Comparison of ENCODE assay signal across 20 cellular contexts in genomic region chr12:40101747-40102146, GRCh38. TPM values are rescaled to one million over a fixed set of nuclear protein-coding genes. Genes with fewer than 3 reads are reported as not detected.
DNase-seq lines count a peak whose midpoint lies in the region; ATAC-seq, FAIRE-seq and TF ChIP-seq lines count a peak whose summit lies in the region.
"Had no signal": no experiment of that assay in that cellular context is flagged by ENCODE, and none has a peak within 500 bp of the region (broad histone marks: within the 10 kb centered on the region; RNA-seq: fewer than 3 reads in every experiment).

No MANE protein-coding gene starts in this region.

- TF ChIP-seq EP300 in HepG2 (IDR thresholded peaks at IDR 0.05; ENCODE audit: low read depth in 2 of 2, low read length in 2 of 2) (no peak), HepG2 (CRISPR knock-in tag; IDR thresholded peaks at IDR 0.05; ENCODE audit: borderline replicate concordance) (no peak), K562 (IDR thresholded peaks at IDR 0.05; ENCODE audit: low read length) (no peak)

- H3K79me2 ChIP-seq in HepG2 (ENCODE audit: insufficient read depth, low read length) = peaks cover 5% of the 10 kb centered on the region
- H3K79me2 ChIP-seq in K562 (ENCODE audit: control insufficient read depth, insufficient read depth, low read length) = peaks cover 88% of the 10 kb centered on the region

- TF ChIP-seq CTCF in HepG2 (CRISPR knock-in tag; IDR thresholded peaks at IDR 0.05) = no peak
- TF ChIP-seq CTCF in right lobe of liver (IDR thresholded peaks at IDR 0.05) = no peak
- TF ChIP-seq CTCF in K562 (IDR thresholded peaks at IDR 0.05 in 2 of 3, conservative IDR thresholded peaks at IDR 0.05 in 1 of 3; ENCODE audit: insufficient read depth in 2 of 3, low read depth in 1 of 3, low read length in 3 of 3) = no peak

- ATAC-seq in HepG2 = no peak
- no peak for ATAC-seq in right lobe of liver
- ATAC-seq in K562 = no peak
- ATAC-seq: A549; CD8-positive, alpha-beta T cell had no signal

- CTCF ChIA-PET in HepG2 (lab: Yijun Ruan, JAX; ENCODE audit: low intra/inter-chr PET ratio, low total read pairs) = no interaction called here
- CTCF ChIA-PET in K562 (lab: Yijun Ruan, JAX; ENCODE audit: low intra/inter-chr PET ratio) = no interaction called here

- H3K9me3 ChIP-seq in HepG2 (ENCODE audit: low read length) = no peaks in the 10 kb centered on the region
- no peaks in the 10 kb centered on the region for H3K9me3 ChIP-seq in right lobe of liver
- no peaks in the 10 kb centered on the region; the same call in 1 of the 2 replicates for H3K9me3 ChIP-seq in K562 (replicated peaks; ENCODE audit: control insufficient read depth, insufficient read depth, low read depth, low read length)
- H3K9me3 ChIP-seq: A549; BLaER1 treated with 17β-estradiol and CSF1 and Interleukin-3, amounts not matched to agents 10 nM and 100 nM; Caco-2 had no signal

- DNase-seq in HepG2 (ENCODE audit: low spot score) (no peak), right lobe of liver (no peak), K562 (ENCODE audit: extremely low read depth in 1 of 4, low spot score in 3 of 4) (no peak), posterior vena cava (ENCODE audit: low spot score) (no peak), substantia nigra (lab: John Stamatoyannopoulos, UW) (no peak)
- DNase-seq: AML-193; Caco-2; Calu3; CD4-positive, alpha-beta T cell; CD8-positive, alpha-beta T cell; DMS79 treated with DMSO at 0.1 percent for 48 hours; GF-D8 had no signal

- H4K20me1 ChIP-seq in HepG2 (ENCODE audit: insufficient read depth, low read length) = no peaks in the 10 kb centered on the region
- H4K20me1 ChIP-seq in K562 (replicated peaks; ENCODE audit: control insufficient read depth, insufficient read depth, low read length) = peaks cover 3% of the 10 kb centered on the region; the same call in 1 of the 2 replicates

- 96% methylated on average over 1 of the region's 1 CpG for WGBS in HepG2 (ENCODE audit: low lambda C conversion rate)
- WGBS in right lobe of liver (ENCODE audit: insufficient coverage, low coverage, low lambda C conversion rate, missing lambda C conversion rate) = 94% methylated on average over 1 of the region's 1 CpG
- WGBS in K562 (ENCODE audit: insufficient coverage, low coverage, missing lambda C conversion rate) = 67% methylated on average over 1 of the region's 1 CpG

- H3K27ac ChIP-seq in HepG2 (ENCODE audit: extremely low read length, insufficient read depth, low read length) = no peak overlapping the region
- H3K27ac ChIP-seq in right lobe of liver = no peak overlapping the region
- H3K27ac ChIP-seq in K562 (ENCODE audit: extremely low read depth, low read depth, low read length) = no peak overlapping the region
- no peak overlapping the region for H3K27ac ChIP-seq in substantia nigra (ENCODE audit: low read depth, low read length, poor library complexity, severe bottlenecking)
- H3K27ac ChIP-seq: 22Rv1; A549; BLaER1 treated with 17β-estradiol and CSF1 and Interleukin-3, amounts not matched to agents 10 nM and 100 nM; C4-2B had no signal

- H3K36me3 ChIP-seq in HepG2 (replicated peaks in 1 of 2; ENCODE audit: control insufficient read depth in 1 of 2, insufficient read depth in 2 of 2, low read length in 2 of 2) (no peaks in the 10 kb centered on the region), right lobe of liver (no peaks in the 10 kb centered on the region), K562 (ENCODE audit: control insufficient read depth, insufficient read depth, low read length) (peaks cover 12% of the 10 kb centered on the region; the same call in 2 of the 3 replicates)
- H3K36me3 ChIP-seq: BLaER1 treated with 17β-estradiol and CSF1 and Interleukin-3, amounts not matched to agents 10 nM and 100 nM had no signal

- TF ChIP-seq POLR2A in HepG2 (IDR thresholded peaks at IDR 0.05; ENCODE audit: insufficient read depth in 1 of 2, low read depth in 2 of 2, low read length in 2 of 2) = no peak
- TF ChIP-seq POLR2A in right lobe of liver (IDR thresholded peaks at IDR 0.05) = no peak
- no peak for TF ChIP-seq POLR2A in K562 (conservative IDR thresholded peaks at IDR 0.05)

- H3K4me1 ChIP-seq in HepG2 (ENCODE audit: insufficient read depth, low read length) (peaks cover 53% of the 10 kb centered on the region), right lobe of liver (peaks cover 0 to 17% (median 0%) of the 10 kb centered on the region in 4 donors), K562 (replicated peaks in 1 of 2; ENCODE audit: control insufficient read depth in 2 of 2, insufficient read depth in 2 of 2, low read length in 2 of 2) (peaks cover 26 to 29% of the 10 kb centered on the region in 2 experiments)

- H3K9me1 ChIP-seq in K562 (ENCODE audit: control insufficient read depth, insufficient read depth, low read length) = peaks cover 5% of the 10 kb centered on the region

- no peak for TF ChIP-seq RAD21 in HepG2 (CRISPR knock-in tag; IDR thresholded peaks at IDR 0.05)
- TF ChIP-seq RAD21 in K562 (CRISPR knock-in tag; conservative IDR thresholded peaks at IDR 0.05 in 1 of 2, IDR thresholded peaks at IDR 0.05 in 1 of 2) = no peak

- H2AFZ ChIP-seq in HepG2 (ENCODE audit: low read length) (no peak overlapping the region), K562 (ENCODE audit: low read depth, low read length) (no peak overlapping the region)

- POLR2A ChIA-PET in HepG2 (lab: Yijun Ruan, JAX) = no interaction called here
- POLR2A ChIA-PET in K562 (lab: Yijun Ruan, JAX) = no interaction called here

- intact Hi-C loops in HepG2 (cut with micrococcal nuclease; ENCODE audit: unreplicated experiment) = loop anchor here (5.0 kb wide), 1 partner anchor 659 kb away; the partner anchor contains the start of gene KIF21A
- intact Hi-C loops in right lobe of liver (cut with DNase I) = loop anchor here (10.0 kb wide), 2 partner anchors 67 to 337 kb away; no protein-coding TSS in a partner anchor
- intact Hi-C loops in K562 (cut with micrococcal nuclease) = loop anchor here (5.0 to 10.0 kb wide), 2 partner anchors 39 to 477 kb away; a partner anchor contains a TSS
- intact Hi-C loops in posterior vena cava (cut with DNase I) = no loop called here

- no peak for FAIRE-seq in HepG2 (lab: Jason Lieb, UNC)
- no peak for FAIRE-seq in K562 (lab: Jason Lieb, UNC)
- FAIRE-seq: A549, D721Med, G401.6, GM12891, GM19239 had no signal

- BruUV-seq in HepG2 (replicated peaks; lab: Mats Ljungman, UMichigan) (no TSS peak), K562 (replicated peaks; lab: Mats Ljungman, UMichigan) (no TSS peak)

- H3K27me3 ChIP-seq in HepG2 (ENCODE audit: control insufficient read depth in 1 of 2, insufficient read depth in 2 of 2, low read length in 2 of 2) (no peaks in the 10 kb centered on the region; a peak in 1 of 5 replicates), right lobe of liver (no peaks in the 10 kb centered on the region), K562 (ENCODE audit: control insufficient read depth in 2 of 2, insufficient read depth in 2 of 2, low read length in 2 of 2) (no peaks in the 10 kb centered on the region)

- in situ Hi-C loops in HepG2 (cut with HindIII; ENCODE audit: extremely low pct_ligation_motif_present, low pct_unique_long_range_greater_than_20kb) (loop anchor here (10.0 to 25.0 kb wide), 2 partner anchors 327 to 514 kb away; no protein-coding TSS in a partner anchor), K562 (cut with MboI) (loop anchor here (10.0 to 25.0 kb wide), 2 partner anchors 87 to 339 kb away; no protein-coding TSS in a partner anchor)

- H3K9ac ChIP-seq in HepG2 (ENCODE audit: insufficient read depth, low read depth, low read length) = no peak overlapping the region
- no peak overlapping the region for H3K9ac ChIP-seq in K562 (ENCODE audit: insufficient read depth in 1 of 2, low read depth in 2 of 2, low read length in 2 of 2)
- H3K9ac ChIP-seq: BLaER1 treated with 17β-estradiol and CSF1 and Interleukin-3, amounts not matched to agents 10 nM and 100 nM had no signal

- H3K4me2 ChIP-seq in HepG2 (ENCODE audit: low read depth, low read length) (no peak overlapping the region), K562 (ENCODE audit: insufficient read depth, low read length) (no peak overlapping the region)
- H3K4me2 ChIP-seq: A549; BLaER1 treated with 17β-estradiol and CSF1 and Interleukin-3, amounts not matched to agents 10 nM and 100 nM had no signal

- H3K4me3 ChIP-seq in HepG2 (replicated peaks in 1 of 3; ENCODE audit: insufficient read depth in 1 of 3, low read depth in 2 of 3, low read length in 3 of 3) (no peak overlapping the region), right lobe of liver (no peak overlapping the region), K562 (no peak overlapping the region)
- H3K4me3 ChIP-seq: A549; BLaER1 treated with 17β-estradiol and CSF1 and Interleukin-3, amounts not matched to agents 10 nM and 100 nM had no signal

RNA-seq across cellular contexts. Expression of gene SLC2A13, which starts 4.1 kb away (rescaled TPM):
- total RNA-seq in HepG2 (2016; rRNA removed; fragmentation: Illumina TruSeq; extraction: Trizol) (3.2 and 6.0 TPM in 2 replicates), right lobe of liver (10 to 100 TPM in 1 of 6 experiments, 1 to 10 TPM in 5; 5.2 to 11.7 (median 8.7) TPM), K562 (2014; rRNA removed) (10.9 and 12.4 TPM in 2 replicates), K562 (2014; rRNA removed; fragmentation: Illumina TruSeq; extraction: Trizol) (10.8 and 11.5 TPM in 2 replicates), K562 (2015; rRNA removed; fragmentation: Illumina TruSeq; extraction: Trizol) (9.9 and 10.7 TPM in 2 replicates), K562 (2021) (9.0 and 10.9 TPM in 2 replicates), posterior vena cava (10 to 100 TPM; 11.0 to 14.1 TPM)
- 1.1 and 1.6 TPM in 2 replicates for total RNA-seq in HepG2 (2016; cell fraction: cytosol; rRNA removed; fragmentation: Illumina TruSeq; extraction: Trizol; ENCODE audit: low read depth)
- 2.6 and 4.9 TPM in 2 replicates for total RNA-seq in HepG2 (2016; cell fraction: insoluble cytoplasmic fraction; rRNA removed; fragmentation: Illumina TruSeq; extraction: Trizol)
- 1.3 and 1.8 TPM in 2 replicates for total RNA-seq in HepG2 (2016; cell fraction: membrane; rRNA removed; fragmentation: Illumina TruSeq; extraction: Trizol)
- 17.4 and 20.6 TPM in 2 replicates for total RNA-seq in HepG2 (2016; cell fraction: nucleus; rRNA removed; fragmentation: Illumina TruSeq; extraction: Trizol)
- polyA plus RNA-seq in HepG2 (2011; rRNA removed) (4.7 and 5.5 TPM in 2 replicates), K562 (2011; rRNA removed) (5.4 and 9.5 TPM in 2 replicates), K562 (2014; fragmentation: Illumina TruSeq; extraction: Trizol) (4.3 and 4.8 TPM in 2 replicates), K562 (2014; fragmentation: Nextera tagmentation; extraction: Ambion mirVana) (1 to 10 TPM; 1.7 to 1.9 TPM), K562 (2014; rRNA removed) (5.0 and 5.6 TPM in 2 replicates)
- 1.2 and 1.7 TPM in 2 replicates for polyA plus RNA-seq in HepG2 (2011; cell fraction: cytosol; rRNA removed)
- 11.3 and 13.6 TPM in 2 replicates for polyA plus RNA-seq in HepG2 (2011; cell fraction: nucleus; rRNA removed)
- 2.6 and 3.8 TPM in 2 replicates for polyA plus RNA-seq in HepG2 (2012)
- polyA plus RNA-seq in HepG2 (2016; cell fraction: cytosol; fragmentation: Illumina TruSeq; extraction: Trizol; ENCODE audit: low read depth) = 0.16 and 0.17 TPM in 2 replicates
- 2.0 and 2.2 TPM in 2 replicates for polyA plus RNA-seq in HepG2 (2016; cell fraction: insoluble cytoplasmic fraction; fragmentation: Illumina TruSeq; extraction: Trizol; ENCODE audit: low read depth)
- 0.46 and 0.58 TPM in 2 replicates for polyA plus RNA-seq in HepG2 (2016; cell fraction: membrane; fragmentation: Illumina TruSeq; extraction: Trizol; ENCODE audit: low read depth)
- polyA plus RNA-seq in HepG2 (2016; cell fraction: nucleus; fragmentation: Illumina TruSeq; extraction: Trizol; ENCODE audit: insufficient read depth, low read depth) = 10.4 and 10.7 TPM in 2 replicates
- 8.5 and 31.5 TPM in 2 replicates for polyA minus RNA-seq in HepG2 (2011; rRNA and poly(A)+ RNA removed; ENCODE audit: low replicate concordance)
- polyA minus RNA-seq in HepG2 (2011; cell fraction: cytosol; rRNA and poly(A)+ RNA removed) = 5.6 and 6.1 TPM in 2 replicates
- 31.5 and 36.4 TPM in 2 replicates for polyA minus RNA-seq in HepG2 (2011; cell fraction: nucleus; rRNA and poly(A)+ RNA removed)
- total RNA-seq in K562 (2011; cell fraction: chromatin; rRNA removed; ENCODE audit: low replicate concordance) = 19.3 and 35.8 TPM in 2 replicates
- 13.7 and 20.8 TPM in 2 replicates for total RNA-seq in K562 (2011; cell fraction: nucleolus; rRNA removed)
- 22.1 and 34.1 TPM in 2 replicates for total RNA-seq in K562 (2011; cell fraction: nucleoplasm; rRNA removed)
- 2.2 and 2.8 TPM in 2 replicates for polyA plus RNA-seq in K562 (2011; cell fraction: cytosol; rRNA removed)
- 13.4 and 16.7 TPM in 2 replicates for polyA plus RNA-seq in K562 (2011; cell fraction: nucleus; rRNA removed)
- polyA plus RNA-seq in K562 (2012) = 3.0 and 5.5 TPM in 2 replicates
- polyA minus RNA-seq in K562 (2011; rRNA and poly(A)+ RNA removed) = 8.6 and 10.3 TPM in 2 replicates
- polyA minus RNA-seq in K562 (2011; cell fraction: cytosol; rRNA and poly(A)+ RNA removed) = 2.0 and 2.2 TPM in 2 replicates
- polyA minus RNA-seq in K562 (2011; cell fraction: nucleus; rRNA and poly(A)+ RNA removed) = 18.3 and 27.3 TPM in 2 replicates

Comparison
In these comparisons a context has a peak if more than half of its experiments do, and no peak if none do; other contexts are left out.
1. intact Hi-C loops: an anchor here in HepG2 (5.0 kb wide), right lobe of liver (10.0 kb wide) and K562 (5.0 to 10.0 kb wide); none called in posterior vena cava.